ENCODE assay signal across 12 cellular contexts in genomic region chr4:105509291-105509690, GRCh38. TPM values are rescaled to one million over a fixed set of nuclear protein-coding genes. Genes with fewer than 3 reads are reported as not detected.
DNase-seq lines count a peak whose midpoint lies in the region; ATAC-seq and TF ChIP-seq lines count a peak whose summit lies in the region.
"Had no signal": no experiment of that assay in that cellular context is flagged by ENCODE, and none has a peak within 500 bp of the region (broad histone marks: within the 10 kb centered on the region; RNA-seq: fewer than 3 reads in every experiment).

No MANE protein-coding gene starts in this region.

- peak overlapping the region; percentile 69 for H3K4me2 ChIP-seq in OCI-LY3 (ENCODE audit: low read length)

- H3K9ac ChIP-seq in OCI-LY3 (ENCODE audit: low read length): peak overlapping the region; percentile 44

- DNase-seq in Right ventricle myocardium superior (no peak), nephron progenitor cell (no peak), T-helper 17 cell (no peak)
- no peak for DNase-seq in activated CD8-positive, alpha-beta T cell treated with anti-CD3 and anti-CD28 coated beads, Interleukin-2, amount 10 ng/mL, durations not matched to agents 7 days and 5 days
- DNase-seq: activated CD4-positive, alpha-beta T cell treated with anti-CD3 and anti-CD28 coated beads, Interleukin-2, amount 50 U/mL, for 48 hours; CD4-positive, CD25-positive, alpha-beta regulatory T cell; NCI-H1092 had no signal

- peaks cover 19% of the 10 kb centered on the region for H3K9me3 Mint-ChIP-seq in nephron progenitor cell
- peaks cover 4% of the 10 kb centered on the region for H3K9me3 Mint-ChIP-seq in activated CD8-positive, alpha-beta T cell treated with anti-CD3 and anti-CD28 coated beads, Interleukin-2, amount 10 ng/mL, durations not matched to agents 7 days and 5 days (ENCODE audit: insufficient read depth)

- ATAC-seq in GM18508 (IDR thresholded peaks at IDR 0.05; ENCODE audit: insufficient read depth, unreplicated experiment) (peak; percentile 96), GM21381 (IDR thresholded peaks at IDR 0.05; ENCODE audit: unreplicated experiment) (peak; percentile 94), HG03066 (IDR thresholded peaks at IDR 0.05; ENCODE audit: low read depth, unreplicated experiment) (peak; percentile 95), Right ventricle myocardium superior (ENCODE audit: poor library complexity) (no peak), T-helper 17 cell (no peak)
- no peak for ATAC-seq in activated CD8-positive, alpha-beta T cell treated with anti-CD3 and anti-CD28 coated beads, Interleukin-2, amount 10 ng/mL, durations not matched to agents 7 days and 5 days

- H3K27ac Mint-ChIP-seq in nephron progenitor cell (no peak overlapping the region), T-helper 17 cell (no peak overlapping the region)
- H3K27ac Mint-ChIP-seq in activated CD8-positive, alpha-beta T cell treated with anti-CD3 and anti-CD28 coated beads, Interleukin-2, amount 10 ng/mL, durations not matched to agents 7 days and 5 days: no peak overlapping the region
- H3K27ac Mint-ChIP-seq: CD4-positive, CD25-positive, alpha-beta regulatory T cell had no signal

- peaks cover 23% of the 10 kb centered on the region for H3K4me1 ChIP-seq in OCI-LY3 (ENCODE audit: low read length)

- no peak overlapping the region for H2AFZ ChIP-seq in OCI-LY3 (ENCODE audit: low read depth, low read length)

- H3K4me3 Mint-ChIP-seq in nephron progenitor cell: no peak overlapping the region
- no peak overlapping the region for H3K4me3 Mint-ChIP-seq in T-helper 17 cell
- no peak overlapping the region for H3K4me3 Mint-ChIP-seq in activated CD8-positive, alpha-beta T cell treated with anti-CD3 and anti-CD28 coated beads, Interleukin-2, amount 10 ng/mL, durations not matched to agents 7 days and 5 days
- H3K4me3 Mint-ChIP-seq: CD4-positive, CD25-positive, alpha-beta regulatory T cell had no signal

- H3K4me3 ChIP-seq in OCI-LY3 (ENCODE audit: low read length): peak overlapping the region; percentile 49

- no peaks in the 10 kb centered on the region for H3K4me1 Mint-ChIP-seq in nephron progenitor cell
- no peaks in the 10 kb centered on the region for H3K4me1 Mint-ChIP-seq in T-helper 17 cell
- no peaks in the 10 kb centered on the region for H3K4me1 Mint-ChIP-seq in activated CD8-positive, alpha-beta T cell treated with anti-CD3 and anti-CD28 coated beads, Interleukin-2, amount 10 ng/mL, durations not matched to agents 7 days and 5 days (ENCODE audit: low read depth)
- H3K4me1 Mint-ChIP-seq: CD4-positive, CD25-positive, alpha-beta regulatory T cell had no signal

- TF ChIP-seq CTCF in OCI-LY3 (IDR thresholded peaks at IDR 0.05; ENCODE audit: low read depth, low read length) (no peak), nephron progenitor cell (IDR thresholded peaks at IDR 0.05) (no peak)

- POLR2A ChIA-PET in activated CD8-positive, alpha-beta T cell treated with anti-CD3 and anti-CD28 coated beads, Interleukin-2, amount 10 ng/mL, durations not matched to agents 7 days and 5 days (lab: Charles Lee): no interaction called here

- peak overlapping the region; percentile 64 for H3K27ac ChIP-seq in OCI-LY3 (ENCODE audit: low read length)
- H3K27ac ChIP-seq: epithelial cell of prostate had no signal

- H3K36me3 ChIP-seq in OCI-LY3 (replicated peaks; ENCODE audit: low read depth, low read length): no peaks in the 10 kb centered on the region

- H3K36me3 Mint-ChIP-seq in nephron progenitor cell (ENCODE audit: low read depth) (no peaks in the 10 kb centered on the region), T-helper 17 cell (ENCODE audit: low read depth) (no peaks in the 10 kb centered on the region)
- no peaks in the 10 kb centered on the region for H3K36me3 Mint-ChIP-seq in activated CD8-positive, alpha-beta T cell treated with anti-CD3 and anti-CD28 coated beads, Interleukin-2, amount 10 ng/mL, durations not matched to agents 7 days and 5 days (ENCODE audit: low read depth)
- H3K36me3 Mint-ChIP-seq: CD4-positive, CD25-positive, alpha-beta regulatory T cell had no signal

- intact Hi-C loops in Right ventricle myocardium superior (cut with DNase I): no loop called here

- CTCF ChIA-PET in activated CD8-positive, alpha-beta T cell treated with anti-CD3 and anti-CD28 coated beads, Interleukin-2, amount 10 ng/mL, durations not matched to agents 7 days and 5 days (lab: Charles Lee): no interaction called here

- H3K79me2 ChIP-seq in OCI-LY3 (ENCODE audit: low read length): no peaks in the 10 kb centered on the region

- H3K9me3 ChIP-seq in OCI-LY3 (ENCODE audit: insufficient read depth, low read length) (no peaks in the 10 kb centered on the region), T-helper 17 cell (ENCODE audit: control insufficient read depth, low read length, poor library complexity, severe bottlenecking) (no peaks in the 10 kb centered on the region)

- H3K27me3 Mint-ChIP-seq in nephron progenitor cell (ENCODE audit: low read depth, poor library complexity) (peaks cover 4% of the 10 kb centered on the region), T-helper 17 cell (peaks cover 5% of the 10 kb centered on the region)
- peaks cover 4% of the 10 kb centered on the region for H3K27me3 Mint-ChIP-seq in activated CD8-positive, alpha-beta T cell treated with anti-CD3 and anti-CD28 coated beads, Interleukin-2, amount 10 ng/mL, durations not matched to agents 7 days and 5 days (ENCODE audit: low read depth)

- no peaks in the 10 kb centered on the region for H3K27me3 ChIP-seq in OCI-LY3 (ENCODE audit: low read depth, low read length)

- H4K20me1 ChIP-seq in OCI-LY3 (ENCODE audit: insufficient read depth, low read length): no peaks in the 10 kb centered on the region

RNA-seq across cellular contexts. Expression of gene PPA2, which starts 35.4 kb away (rescaled TPM):
- total RNA-seq in Right ventricle myocardium superior: 93.1 TPM
- total RNA-seq in T-helper 17 cell: 10 to 100 TPM; 46.1 to 67.0 TPM
- 10 to 100 TPM; 78.9 to 80.2 TPM for total RNA-seq in activated CD8-positive, alpha-beta T cell treated with anti-CD3 and anti-CD28 coated beads, Interleukin-2, amount 10 ng/mL, durations not matched to agents 7 days and 5 days

RNA-seq across cellular contexts. Expression of gene ARHGEF38, which starts 43.1 kb away (rescaled TPM):
- total RNA-seq in Right ventricle myocardium superior: not detected
- total RNA-seq in T-helper 17 cell: not detected
- not detected for total RNA-seq in activated CD8-positive, alpha-beta T cell treated with anti-CD3 and anti-CD28 coated beads, Interleukin-2, amount 10 ng/mL, durations not matched to agents 7 days and 5 days
- total RNA-seq: CD4-positive, CD25-positive, alpha-beta regulatory T cell had no signal

Comparison
In these comparisons a context has a peak if more than half of its experiments do, and no peak if none do; other contexts are left out.
1. ATAC-seq: peak in GM18508 (single experiment), GM21381 (single experiment) and HG03066 (single experiment); none in Right ventricle myocardium superior (single experiment), T-helper 17 cell (single experiment) and activated CD8-positive, alpha-beta T cell treated with anti-CD3 and anti-CD28 coated beads, Interleukin-2, amount 10 ng/mL, durations not matched to agents 7 days and 5 days (single experiment).